10 cellular contexts compared by ENCODE assay signal in the genomic region with DNA sequence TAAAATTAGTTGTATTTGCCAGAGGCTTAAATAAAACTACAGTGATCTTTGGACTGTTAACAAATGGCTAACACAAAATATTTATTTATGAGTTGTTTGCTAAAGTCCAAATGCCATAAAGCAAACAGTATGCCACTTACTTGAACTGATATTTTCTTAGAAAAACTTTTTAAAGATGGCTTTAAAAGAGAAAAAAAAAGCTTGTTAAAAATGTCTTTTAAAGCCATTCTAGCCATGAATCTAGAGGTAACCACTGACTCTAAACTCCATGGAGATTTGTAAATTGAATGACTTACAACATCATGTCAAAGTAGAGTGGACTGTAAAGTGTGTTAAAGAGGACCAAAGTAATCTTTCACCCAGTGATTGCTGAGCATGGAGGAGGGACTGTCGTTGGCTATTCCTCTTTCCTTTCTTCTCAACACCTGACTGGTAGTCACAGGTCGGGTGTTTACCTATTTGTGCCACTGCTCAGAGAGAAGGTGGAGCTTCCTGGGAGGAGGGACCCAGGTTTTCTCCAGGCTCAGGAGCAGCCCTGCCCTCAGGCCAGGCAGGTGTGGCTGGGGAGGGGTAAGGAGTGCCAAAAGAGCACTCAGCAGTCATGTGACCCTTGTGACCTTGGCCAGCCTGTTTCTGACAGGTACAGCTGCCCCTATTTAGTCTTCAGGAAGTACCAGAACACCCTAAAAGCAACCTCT.
DNase-seq lines count a peak whose midpoint lies in the region; ATAC-seq, FAIRE-seq and TF ChIP-seq lines count a peak whose summit lies in the region.
"Had no signal": no experiment of that assay in that cellular context is flagged by ENCODE, and none has a peak within 500 bp of the region (broad histone marks: within the 10 kb centered on the region; RNA-seq: fewer than 3 reads in every experiment).

No MANE protein-coding gene starts in this region.

- H3K4me2 ChIP-seq in A549, result peak overlapping the region; percentile 58

- no peak for FAIRE-seq in A549 (lab: Jason Lieb, UNC)

- H3K36me3 ChIP-seq in RWPE2 (ENCODE audit: low read depth), result no peaks in the 10 kb centered on the region

- H3K4me3 ChIP-seq in A549, result no peak overlapping the region
- H3K4me3 ChIP-seq in RWPE2 (ENCODE audit: severe bottlenecking), result no peak overlapping the region

- no peaks in the 10 kb centered on the region for H3K4me1 Mint-ChIP-seq in activated CD4-positive, alpha-beta T cell treated with anti-CD3 and anti-CD28 coated beads, Interleukin-2, amount 10 ng/mL, durations not matched to agents 7 days and 5 days
- H3K4me1 Mint-ChIP-seq in activated T-helper 17 cell treated with anti-CD3 and anti-CD28 coated beads, Interleukin-2, amount 50 U/mL, for 72 hours, result no peaks in the 10 kb centered on the region

- no peak overlapping the region for H3K27ac ChIP-seq in A549
- peak overlapping the region; percentile 36 for H3K27ac ChIP-seq in RWPE2 (ENCODE audit: poor library complexity, severe bottlenecking)

- 0% methylated on average over 2 of the region's 2 CpGs for WGBS in A549 (ENCODE audit: missing lambda C conversion rate)

- no peak overlapping the region for H3K4me3 Mint-ChIP-seq in activated CD4-positive, alpha-beta T cell treated with anti-CD3 and anti-CD28 coated beads, Interleukin-2, amount 10 ng/mL, durations not matched to agents 7 days and 5 days
- H3K4me3 Mint-ChIP-seq in activated T-helper 17 cell treated with anti-CD3 and anti-CD28 coated beads, Interleukin-2, amount 50 U/mL, for 72 hours, result no peak overlapping the region

- DNase-seq in A549 (ENCODE audit: low read depth in 1 of 2, low spot score in 1 of 2) (no peak), NCI-H1105 (lab: John Stamatoyannopoulos, UW) (peak; percentile 57), RWPE2 (ENCODE audit: low spot score) (peak; percentile 74), left lobe of liver (ENCODE audit: low spot score) (peak; percentile 90), NOMO-1 (lab: John Stamatoyannopoulos, UW; ENCODE audit: unreplicated experiment in 2 of 2) (no peak), C1 segment of cervical spinal cord (lab: John Stamatoyannopoulos, UW) (no peak)
- DNase-seq in activated CD4-positive, alpha-beta T cell treated with anti-CD3 and anti-CD28 coated beads, Interleukin-2, amount 10 ng/mL, durations not matched to agents 7 days and 5 days, result no peak
- DNase-seq: mesenchymal stem cell, NCI-H226 had no signal

- peaks cover 6% of the 10 kb centered on the region; the same call in 2 of the 3 replicates for H3K4me1 ChIP-seq in A549
- H3K4me1 ChIP-seq in RWPE2 (ENCODE audit: insufficient read depth, poor library complexity, severe bottlenecking), result peaks cover 23% of the 10 kb centered on the region

- no peak overlapping the region for H3K27ac Mint-ChIP-seq in activated CD4-positive, alpha-beta T cell treated with anti-CD3 and anti-CD28 coated beads, Interleukin-2, amount 10 ng/mL, durations not matched to agents 7 days and 5 days
- no peak overlapping the region for H3K27ac Mint-ChIP-seq in activated T-helper 17 cell treated with anti-CD3 and anti-CD28 coated beads, Interleukin-2, amount 50 U/mL, for 72 hours

- no peaks in the 10 kb centered on the region for H3K36me3 Mint-ChIP-seq in activated CD4-positive, alpha-beta T cell treated with anti-CD3 and anti-CD28 coated beads, Interleukin-2, amount 10 ng/mL, durations not matched to agents 7 days and 5 days (ENCODE audit: low read depth)
- no peaks in the 10 kb centered on the region for H3K36me3 Mint-ChIP-seq in activated T-helper 17 cell treated with anti-CD3 and anti-CD28 coated beads, Interleukin-2, amount 50 U/mL, for 72 hours (ENCODE audit: low read depth)

- no peaks in the 10 kb centered on the region for H3K27me3 ChIP-seq in RWPE2 (ENCODE audit: insufficient read depth, poor library complexity, severe bottlenecking)

- no peak for TF ChIP-seq EP300 in A549 (IDR thresholded peaks at IDR 0.05)

- TF ChIP-seq POLR2A in A549 (IDR thresholded peaks at IDR 0.05; ENCODE audit: low read length), result no peak

- TF ChIP-seq RAD21 in A549 (conservative IDR thresholded peaks at IDR 0.05 in 1 of 2, IDR thresholded peaks at IDR 0.05 in 1 of 2), result no peak

- ATAC-seq in A549, result peak in 1 of 2 experiments; percentile 40; a peak in 2 of 6 replicates
- ATAC-seq in RWPE2 (ENCODE audit: low read depth), result peak; percentile 95
- ATAC-seq in left lobe of liver, result peak; percentile 94
- no peak for ATAC-seq in activated T-helper 17 cell treated with anti-CD3 and anti-CD28 coated beads, Interleukin-2, amount 50 U/mL, for 72 hours (replicated peaks)

- CTCF ChIA-PET in A549 (lab: Yijun Ruan, JAX), result interaction anchor here (1.0 to 3.1 kb wide), 2 partner anchors 70 to 88 kb away, joined by 3 to 8 read pairs; a partner anchor contains a TSS
- CTCF ChIA-PET in activated CD4-positive, alpha-beta T cell treated with anti-CD3 and anti-CD28 coated beads, Interleukin-2, amount 10 ng/mL, durations not matched to agents 7 days and 5 days (lab: Charles Lee), result no interaction called here

- TF ChIP-seq CTCF in A549 (IDR thresholded peaks at IDR 0.05), result no peak
- no peak for TF ChIP-seq CTCF in RWPE2 (IDR thresholded peaks at IDR 0.05; ENCODE audit: poor library complexity, severe bottlenecking)

- no peaks in the 10 kb centered on the region for H3K9me3 Mint-ChIP-seq in activated CD4-positive, alpha-beta T cell treated with anti-CD3 and anti-CD28 coated beads, Interleukin-2, amount 10 ng/mL, durations not matched to agents 7 days and 5 days
- no peaks in the 10 kb centered on the region for H3K9me3 Mint-ChIP-seq in activated T-helper 17 cell treated with anti-CD3 and anti-CD28 coated beads, Interleukin-2, amount 50 U/mL, for 72 hours

- POLR2A ChIA-PET in A549 (lab: Yijun Ruan, JAX), result no interaction called here
- POLR2A ChIA-PET in activated CD4-positive, alpha-beta T cell treated with anti-CD3 and anti-CD28 coated beads, Interleukin-2, amount 10 ng/mL, durations not matched to agents 7 days and 5 days (lab: Charles Lee), result no interaction called here

- no peaks in the 10 kb centered on the region for H3K27me3 Mint-ChIP-seq in activated CD4-positive, alpha-beta T cell treated with anti-CD3 and anti-CD28 coated beads, Interleukin-2, amount 10 ng/mL, durations not matched to agents 7 days and 5 days
- H3K27me3 Mint-ChIP-seq in activated T-helper 17 cell treated with anti-CD3 and anti-CD28 coated beads, Interleukin-2, amount 50 U/mL, for 72 hours, result no peaks in the 10 kb centered on the region

- H3K9me3 ChIP-seq in A549 (no peaks in the 10 kb centered on the region), RWPE2 (ENCODE audit: severe bottlenecking) (no peaks in the 10 kb centered on the region)

TF ChIP-seq in A549, 52 proteins besides CTCF, POLR2A, EP300 and RAD21:
- TF ChIP-seq ZFP36 (IDR thresholded peaks at IDR 0.05; ENCODE audit: borderline replicate concordance, partially characterized antibody) (no peak), CHD4 (IDR thresholded peaks at IDR 0.05; ENCODE audit: borderline replicate concordance) (no peak), RARB (CRISPR knock-in tag; IDR thresholded peaks at IDR 0.05) (no peak), JUN (IDR thresholded peaks at IDR 0.05) (no peak), HOXB5 (CRISPR knock-in tag; IDR thresholded peaks at IDR 0.05) (no peak), JUNB (IDR thresholded peaks at IDR 0.05) (no peak), SMC3 (IDR thresholded peaks at IDR 0.05) (no peak), FOSL2 (IDR thresholded peaks at IDR 0.05) (no peak), FOSL2 (CRISPR knock-in tag; IDR thresholded peaks at IDR 0.05) (no peak)
- TF ChIP-seq, protein P1, sequence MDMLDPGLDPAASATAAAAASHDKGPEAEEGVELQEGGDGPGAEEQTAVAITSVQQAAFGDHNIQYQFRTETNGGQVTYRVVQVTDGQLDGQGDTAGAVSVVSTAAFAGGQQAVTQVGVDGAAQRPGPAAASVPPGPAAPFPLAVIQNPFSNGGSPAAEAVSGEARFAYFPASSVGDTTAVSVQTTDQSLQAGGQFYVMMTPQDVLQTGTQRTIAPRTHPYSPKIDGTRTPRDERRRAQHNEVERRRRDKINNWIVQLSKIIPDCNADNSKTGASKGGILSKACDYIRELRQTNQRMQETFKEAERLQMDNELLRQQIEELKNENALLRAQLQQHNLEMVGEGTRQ (IDR thresholded peaks at IDR 0.05), result no peak
- TF ChIP-seq, protein P2, sequence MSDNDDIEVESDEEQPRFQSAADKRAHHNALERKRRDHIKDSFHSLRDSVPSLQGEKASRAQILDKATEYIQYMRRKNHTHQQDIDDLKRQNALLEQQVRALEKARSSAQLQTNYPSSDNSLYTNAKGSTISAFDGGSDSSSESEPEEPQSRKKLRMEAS (IDR thresholded peaks at IDR 0.05), result no peak
- TF ChIP-seq, protein P3, sequence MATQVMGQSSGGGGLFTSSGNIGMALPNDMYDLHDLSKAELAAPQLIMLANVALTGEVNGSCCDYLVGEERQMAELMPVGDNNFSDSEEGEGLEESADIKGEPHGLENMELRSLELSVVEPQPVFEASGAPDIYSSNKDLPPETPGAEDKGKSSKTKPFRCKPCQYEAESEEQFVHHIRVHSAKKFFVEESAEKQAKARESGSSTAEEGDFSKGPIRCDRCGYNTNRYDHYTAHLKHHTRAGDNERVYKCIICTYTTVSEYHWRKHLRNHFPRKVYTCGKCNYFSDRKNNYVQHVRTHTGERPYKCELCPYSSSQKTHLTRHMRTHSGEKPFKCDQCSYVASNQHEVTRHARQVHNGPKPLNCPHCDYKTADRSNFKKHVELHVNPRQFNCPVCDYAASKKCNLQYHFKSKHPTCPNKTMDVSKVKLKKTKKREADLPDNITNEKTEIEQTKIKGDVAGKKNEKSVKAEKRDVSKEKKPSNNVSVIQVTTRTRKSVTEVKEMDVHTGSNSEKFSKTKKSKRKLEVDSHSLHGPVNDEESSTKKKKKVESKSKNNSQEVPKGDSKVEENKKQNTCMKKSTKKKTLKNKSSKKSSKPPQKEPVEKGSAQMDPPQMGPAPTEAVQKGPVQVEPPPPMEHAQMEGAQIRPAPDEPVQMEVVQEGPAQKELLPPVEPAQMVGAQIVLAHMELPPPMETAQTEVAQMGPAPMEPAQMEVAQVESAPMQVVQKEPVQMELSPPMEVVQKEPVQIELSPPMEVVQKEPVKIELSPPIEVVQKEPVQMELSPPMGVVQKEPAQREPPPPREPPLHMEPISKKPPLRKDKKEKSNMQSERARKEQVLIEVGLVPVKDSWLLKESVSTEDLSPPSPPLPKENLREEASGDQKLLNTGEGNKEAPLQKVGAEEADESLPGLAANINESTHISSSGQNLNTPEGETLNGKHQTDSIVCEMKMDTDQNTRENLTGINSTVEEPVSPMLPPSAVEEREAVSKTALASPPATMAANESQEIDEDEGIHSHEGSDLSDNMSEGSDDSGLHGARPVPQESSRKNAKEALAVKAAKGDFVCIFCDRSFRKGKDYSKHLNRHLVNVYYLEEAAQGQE (IDR thresholded peaks at IDR 0.05), result no peak

Comparison
In these comparisons a context has a peak if more than half of its experiments do, and no peak if none do; other contexts are left out.
1. DNase-seq: peak in NCI-H1105 (single experiment), RWPE2 (single experiment) and left lobe of liver (single experiment); none in A549 (0 of 2), activated CD4-positive, alpha-beta T cell treated with anti-CD3 and anti-CD28 coated beads, Interleukin-2, amount 10 ng/mL, durations not matched to agents 7 days and 5 days (single experiment), NOMO-1 (0 of 2) and C1 segment of cervical spinal cord (0 of 14).